In the genomic region with DNA sequence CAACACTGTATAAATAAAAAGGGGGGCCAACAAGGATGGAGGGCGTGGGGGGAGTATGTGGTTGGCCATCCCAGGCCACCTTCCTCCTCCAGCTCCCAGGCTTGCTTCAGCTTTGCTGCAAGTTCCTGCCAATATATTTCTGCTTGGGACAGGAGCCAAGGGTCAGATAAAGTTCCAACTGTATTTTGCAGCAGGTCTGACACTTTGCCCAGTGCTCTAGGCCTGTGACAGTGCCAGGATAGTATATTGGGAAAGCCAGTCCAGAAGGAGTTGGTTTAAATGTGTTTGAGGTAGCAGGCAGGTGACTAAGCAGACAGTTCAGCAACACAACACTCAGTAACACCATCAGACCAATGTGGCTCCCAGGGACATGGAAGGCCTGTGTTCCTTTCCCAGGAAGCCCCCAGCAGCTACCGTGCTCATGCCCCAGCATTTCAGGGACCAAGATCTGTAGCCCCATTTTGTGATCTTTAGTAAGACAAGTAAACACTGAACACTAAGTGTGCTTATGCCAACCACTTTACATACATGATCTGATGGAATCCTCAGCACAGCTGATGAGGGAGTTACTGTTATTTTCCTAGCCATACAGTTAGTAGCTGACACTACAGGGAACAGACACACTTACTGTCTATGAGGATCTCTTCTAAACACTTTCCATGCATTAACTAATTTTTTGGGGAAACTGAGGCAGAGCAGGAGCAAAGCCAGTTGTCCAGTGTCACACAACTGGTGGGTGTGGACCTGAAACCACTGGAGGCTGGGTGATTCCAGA, we compare ENCODE assay signal across 9 cellular contexts. TPM values are rescaled to one million over a fixed set of nuclear protein-coding genes. Genes with fewer than 3 reads are reported as not detected.
DNase-seq lines count a peak whose midpoint lies in the region; ATAC-seq, FAIRE-seq and TF ChIP-seq lines count a peak whose summit lies in the region.
"Had no signal": no experiment of that assay in that cellular context is flagged by ENCODE, and none has a peak within 500 bp of the region (broad histone marks: within the 10 kb centered on the region; RNA-seq: fewer than 3 reads in every experiment).

No MANE protein-coding gene starts in this region.

- TF ChIP-seq CTCF in astrocyte (IDR thresholded peaks at IDR 0.05; ENCODE audit: insufficient read depth, low read depth, low read length): no peak
- TF ChIP-seq CTCF in transverse colon (IDR thresholded peaks at IDR 0.05): no peak

- H3K4me1 ChIP-seq in astrocyte (ENCODE audit: insufficient read depth, low read length) (peaks cover 23% of the 10 kb centered on the region), transverse colon (peaks cover 37 to 59% (median 49%) of the 10 kb centered on the region in 4 donors)

- no peak overlapping the region for H2AFZ ChIP-seq in astrocyte (ENCODE audit: low read depth, low read length)

- no peaks in the 10 kb centered on the region for H3K9me3 Mint-ChIP-seq in astrocyte (ENCODE audit: unreplicated experiment)

- no peak overlapping the region for H3K27ac ChIP-seq in astrocyte (ENCODE audit: low read depth, low read length)
- peak overlapping the region; percentile 60 to 84 (median 76) for H3K27ac ChIP-seq in transverse colon
- H3K27ac ChIP-seq: SJSA1 had no signal

- whole genome bisulfite sequencing in transverse colon (ENCODE audit: low coverage in 1 of 2), 2 donors: 35% methylated on average over 2 of the region's 2 CpGs; no CpG with 5 or more reads in 1 of the 2 donors

- H3K36me3 Mint-ChIP-seq in astrocyte (ENCODE audit: low read depth, unreplicated experiment): no peaks in the 10 kb centered on the region

- H3K4me1 Mint-ChIP-seq in astrocyte (ENCODE audit: low read depth, unreplicated experiment): peaks cover 23% of the 10 kb centered on the region

- DNase-seq in activated CD4-positive, alpha-beta T cell treated with anti-CD3 and anti-CD28 coated beads for 48 hours: peak; percentile 6
- no peak for DNase-seq in activated CD4-positive, alpha-beta T cell treated with anti-CD3 and anti-CD28 coated beads for 4 hours
- DNase-seq in astrocyte (ENCODE audit: low read depth) (peak; percentile 58), left lobe of liver (ENCODE audit: low spot score) (peak; percentile 90), transverse colon (peak; percentile 69), mesenteric fat pad (ENCODE audit: low spot score) (no peak), head of caudate nucleus (no peak)
- DNase-seq in NK-92 treated with Interleukin-12 subunit alpha and Interleukin-12 subunit beta, amount 100 ng/mL, for 24 hours (lab: John Stamatoyannopoulos, UW): no peak

- no peak for TF ChIP-seq EP300 in transverse colon (IDR thresholded peaks at IDR 0.05; ENCODE audit: low read depth)

- no peak overlapping the region for H3K9ac ChIP-seq in astrocyte (ENCODE audit: low read length)

- H3K36me3 ChIP-seq in astrocyte (ENCODE audit: insufficient read depth, low read length) (no peaks in the 10 kb centered on the region), transverse colon (no peaks in the 10 kb centered on the region)
- H3K36me3 ChIP-seq: SJSA1 had no signal

- no peaks in the 10 kb centered on the region for H3K79me2 ChIP-seq in astrocyte (ENCODE audit: insufficient read depth, low read length)

- peak; percentile 36 for TF ChIP-seq POLR2A in transverse colon (IDR thresholded peaks at IDR 0.05)

- H4K20me1 ChIP-seq in astrocyte (ENCODE audit: insufficient read depth, low read length): no peaks in the 10 kb centered on the region

- H3K4me3 Mint-ChIP-seq in astrocyte (ENCODE audit: unreplicated experiment): no peak overlapping the region

- no peaks in the 10 kb centered on the region for H3K27me3 Mint-ChIP-seq in astrocyte (ENCODE audit: low read depth, unreplicated experiment)

- in situ Hi-C loops in transverse colon (cut with MboI; ENCODE audit: low pct_ligation_motif_present in 1 of 4, low pct_unique_long_range_greater_than_20kb in 1 of 4, low sequenced_read_pairs in 3 of 4): no loop called here

- FAIRE-seq in astrocyte (lab: Jason Lieb, UNC): no peak

- H3K27me3 ChIP-seq in astrocyte (ENCODE audit: insufficient read depth, low read length): no peaks in the 10 kb centered on the region
- H3K27me3 ChIP-seq in transverse colon: no peaks in the 10 kb centered on the region
- H3K27me3 ChIP-seq: SJSA1 had no signal

- peak overlapping the region; percentile 68 for H3K27ac Mint-ChIP-seq in astrocyte (ENCODE audit: unreplicated experiment)

- H3K4me3 ChIP-seq in astrocyte (ENCODE audit: insufficient read depth, low read depth, low read length) (no peak overlapping the region), transverse colon (no peak overlapping the region)
- H3K4me3 ChIP-seq: SJSA1 had no signal

- peak; percentile 61 for ATAC-seq in left lobe of liver

- no peak overlapping the region for H3K4me2 ChIP-seq in astrocyte (ENCODE audit: low read length)

- intact Hi-C loops in transverse colon (cut with DNase I; ENCODE audit: low total_unique reads): loop anchor here (1.0 kb wide), 1 partner anchor 15 kb away; no protein-coding TSS in a partner anchor
- intact Hi-C loops in head of caudate nucleus (cut with DNase I): no loop called here

- H3K9me3 ChIP-seq in astrocyte (ENCODE audit: insufficient read depth, low read depth, low read length) (no peaks in the 10 kb centered on the region), transverse colon (no peaks in the 10 kb centered on the region)
- H3K9me3 ChIP-seq: SJSA1 had no signal

RNA-seq across cellular contexts. Expression of a gene that starts 38.9 kb away (rescaled TPM):
- total RNA-seq in astrocyte (24.3 and 24.8 TPM in 2 replicates), left lobe of liver (20.4 TPM), transverse colon (10 to 100 TPM; 33.7 to 69.2 (median 38.0) TPM), mesenteric fat pad (37.7 TPM)

RNA-seq across cellular contexts. Expression of a gene that starts 42.1 kb away (rescaled TPM):
- 244 and 313 TPM in 2 replicates for total RNA-seq in astrocyte
- total RNA-seq in left lobe of liver: 162 TPM
- total RNA-seq in transverse colon: 100 to 1,000 TPM in 3 of 4 donors, 10 to 100 TPM in 1; 64.5 to 356 (median 150) TPM
- 236 TPM for total RNA-seq in mesenteric fat pad

Comparison
In these comparisons a context has a peak if more than half of its experiments do, and no peak if none do; other contexts are left out.
1. DNase-seq: peak in activated CD4-positive, alpha-beta T cell treated with anti-CD3 and anti-CD28 coated beads for 48 hours (single experiment), astrocyte (single experiment), left lobe of liver (single experiment) and transverse colon (single experiment); none in activated CD4-positive, alpha-beta T cell treated with anti-CD3 and anti-CD28 coated beads for 4 hours (0 of 2), NK-92 treated with Interleukin-12 subunit alpha and Interleukin-12 subunit beta, amount 100 ng/mL, for 24 hours (single experiment), mesenteric fat pad (single experiment) and head of caudate nucleus (0 of 42).